Comparison of ENCODE assay signal across 13 cellular contexts in the genomic region with DNA sequence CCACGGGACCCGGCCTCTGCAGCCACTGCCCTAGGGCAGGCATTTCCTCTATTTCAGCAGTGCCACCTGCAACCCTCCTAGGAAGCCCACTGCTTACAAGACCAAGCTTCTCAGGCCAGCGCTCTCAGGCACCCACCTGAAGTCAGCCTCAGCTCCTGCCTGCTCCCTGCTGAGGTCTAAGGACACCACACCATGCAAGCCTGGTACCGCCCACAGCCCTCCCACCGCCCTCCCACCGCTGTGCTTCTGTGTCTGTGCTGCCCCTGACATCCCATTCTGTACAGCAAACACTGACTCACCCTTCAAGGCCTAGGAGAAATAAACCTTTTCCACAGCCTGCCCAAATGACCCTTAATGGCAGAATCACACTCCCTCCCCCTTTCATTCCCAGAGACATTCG. TPM values are rescaled to one million over a fixed set of nuclear protein-coding genes. Genes with fewer than 3 reads are reported as not detected.
A peak's percentile ranks its signal among the peaks of the same experiment; 100 is the strongest.
DNase-seq lines count a peak whose midpoint lies in the region; ATAC-seq and TF ChIP-seq lines count a peak whose summit lies in the region.
"Had no signal": no experiment of that assay in that cellular context is flagged by ENCODE, and none has a peak within 500 bp of the region (broad histone marks: within the 10 kb centered on the region; RNA-seq: fewer than 3 reads in every experiment).

No MANE protein-coding gene starts in this region.

- H3K27ac ChIP-seq in left ventricle myocardium inferior (replicated peaks), result peak overlapping the region; percentile 97
- peak overlapping the region; percentile 40 for H3K27ac ChIP-seq in hepatocyte
- H3K27ac ChIP-seq: pancreas had no signal

- H3K36me3 ChIP-seq in left ventricle myocardium inferior (peaks cover 41% of the 10 kb centered on the region), hepatocyte (replicated peaks; ENCODE audit: insufficient read depth, low read depth) (no peaks in the 10 kb centered on the region)

- H3K4me2 ChIP-seq in hepatocyte, result no peak overlapping the region

- peaks cover 55% of the 10 kb centered on the region for H3K79me2 ChIP-seq in hepatocyte

- H3K4me3 Mint-ChIP-seq in activated T-helper 17 cell treated with anti-CD3 and anti-CD28 coated beads, Interleukin-2, amount 50 U/mL, for 72 hours, result no peak overlapping the region
- H3K4me3 Mint-ChIP-seq in stimulated activated memory B cell treated with anti-CD40 and anti-IgM and Interleukin-4, amounts not matched to agents 10 μg/mL and 1 μg/mL and 100 μg/mL, for 72 hours, result no peak overlapping the region

- H3K4me3 ChIP-seq in left ventricle myocardium inferior (peak overlapping the region; percentile 88), hepatocyte (no peak overlapping the region)
- H3K4me3 ChIP-seq: HAP-1, pancreas had no signal

- peaks cover 54% of the 10 kb centered on the region for H3K36me3 Mint-ChIP-seq in activated T-helper 17 cell treated with anti-CD3 and anti-CD28 coated beads, Interleukin-2, amount 50 U/mL, for 72 hours (ENCODE audit: low read depth)
- H3K36me3 Mint-ChIP-seq in stimulated activated memory B cell treated with anti-CD40 and anti-IgM and Interleukin-4, amounts not matched to agents 10 μg/mL and 1 μg/mL and 100 μg/mL, for 72 hours, result peaks cover 38% of the 10 kb centered on the region

- peaks cover 12% of the 10 kb centered on the region for H3K4me1 Mint-ChIP-seq in activated T-helper 17 cell treated with anti-CD3 and anti-CD28 coated beads, Interleukin-2, amount 50 U/mL, for 72 hours
- peaks cover 50% of the 10 kb centered on the region for H3K4me1 Mint-ChIP-seq in stimulated activated memory B cell treated with anti-CD40 and anti-IgM and Interleukin-4, amounts not matched to agents 10 μg/mL and 1 μg/mL and 100 μg/mL, for 72 hours

- WGBS in hepatocyte (ENCODE audit: low lambda C conversion rate, missing lambda C conversion rate), result 71% methylated on average over 7 of the region's 7 CpGs

- no peaks in the 10 kb centered on the region for H3K9me3 Mint-ChIP-seq in activated T-helper 17 cell treated with anti-CD3 and anti-CD28 coated beads, Interleukin-2, amount 50 U/mL, for 72 hours
- no peaks in the 10 kb centered on the region for H3K9me3 Mint-ChIP-seq in stimulated activated memory B cell treated with anti-CD40 and anti-IgM and Interleukin-4, amounts not matched to agents 10 μg/mL and 1 μg/mL and 100 μg/mL, for 72 hours

- H3K27me3 ChIP-seq in left ventricle myocardium inferior (ENCODE audit: low read depth) (no peaks in the 10 kb centered on the region), hepatocyte (no peaks in the 10 kb centered on the region)
- H3K27me3 ChIP-seq: pancreas had no signal

- H3K4me1 ChIP-seq in left ventricle myocardium inferior, result peaks cover 61% of the 10 kb centered on the region
- H3K4me1 ChIP-seq in hepatocyte (ENCODE audit: insufficient read depth), result peaks cover 30% of the 10 kb centered on the region

- no peaks in the 10 kb centered on the region for H3K27me3 Mint-ChIP-seq in activated T-helper 17 cell treated with anti-CD3 and anti-CD28 coated beads, Interleukin-2, amount 50 U/mL, for 72 hours
- H3K27me3 Mint-ChIP-seq in stimulated activated memory B cell treated with anti-CD40 and anti-IgM and Interleukin-4, amounts not matched to agents 10 μg/mL and 1 μg/mL and 100 μg/mL, for 72 hours, result no peaks in the 10 kb centered on the region

- H3K9me3 ChIP-seq in left ventricle myocardium inferior (replicated peaks) (no peaks in the 10 kb centered on the region), hepatocyte (ENCODE audit: low read depth) (no peaks in the 10 kb centered on the region)
- H3K9me3 ChIP-seq: HAP-1, pancreas had no signal

- DNase-seq in left ventricle myocardium inferior (no peak), Right ventricle myocardium inferior (ENCODE audit: missing footprints) (no peak), hepatocyte (ENCODE audit: low spot score) (peak; percentile 72), NCI-H1092 (lab: John Stamatoyannopoulos, UW) (no peak), midbrain (lab: John Stamatoyannopoulos, UW) (no peak)
- DNase-seq: activated CD4-positive, CD25-positive, alpha-beta regulatory T cell treated with anti-CD3 and anti-CD28 coated beads, Interleukin-2, amount 50 U/mL, for 72 hours; NCI-H524; SIG-M5 had no signal

- H3K27ac Mint-ChIP-seq in activated T-helper 17 cell treated with anti-CD3 and anti-CD28 coated beads, Interleukin-2, amount 50 U/mL, for 72 hours, result peak overlapping the region; percentile 49
- peak overlapping the region; percentile 63 for H3K27ac Mint-ChIP-seq in stimulated activated memory B cell treated with anti-CD40 and anti-IgM and Interleukin-4, amounts not matched to agents 10 μg/mL and 1 μg/mL and 100 μg/mL, for 72 hours

- H4K20me1 ChIP-seq in hepatocyte (ENCODE audit: insufficient read depth, poor library complexity, severe bottlenecking), result peaks cover 47% of the 10 kb centered on the region

- no peak for ATAC-seq in Right ventricle myocardium inferior
- ATAC-seq in activated T-helper 17 cell treated with anti-CD3 and anti-CD28 coated beads, Interleukin-2, amount 50 U/mL, for 72 hours (replicated peaks), result no peak
- ATAC-seq in stimulated activated memory B cell treated with anti-CD40 and anti-IgM and Interleukin-4, amounts not matched to agents 10 μg/mL and 1 μg/mL and 100 μg/mL, for 72 hours, result no peak
- no peak for ATAC-seq in GM21367 (IDR thresholded peaks at IDR 0.05; ENCODE audit: unreplicated experiment)
- ATAC-seq: pancreas had no signal

- TF ChIP-seq CTCF in left ventricle myocardium inferior (IDR thresholded peaks at IDR 0.05; ENCODE audit: borderline replicate concordance), result no peak
- TF ChIP-seq CTCF in hepatocyte (IDR thresholded peaks at IDR 0.05; ENCODE audit: poor library complexity), result no peak

- no peak overlapping the region for H2AFZ ChIP-seq in hepatocyte

- intact Hi-C loops in left ventricle myocardium inferior (cut with micrococcal nuclease), result no loop called here
- intact Hi-C loops in Right ventricle myocardium inferior (cut with DNase I), result loop anchor here (5.0 kb wide), 1 partner anchor 288 kb away; no protein-coding TSS in a partner anchor

- no peaks in the 10 kb centered on the region for H3K9me2 ChIP-seq in hepatocyte (replicated peaks; ENCODE audit: insufficient read depth)

RNA-seq across cellular contexts. Expression of a gene that starts 6.3 kb away (rescaled TPM):
- total RNA-seq in left ventricle myocardium inferior, result 181 TPM
- 180 TPM for total RNA-seq in Right ventricle myocardium inferior
- total RNA-seq in activated T-helper 17 cell treated with anti-CD3 and anti-CD28 coated beads, Interleukin-2, amount 50 U/mL, for 72 hours, result 100 to 1,000 TPM in 1 of 2 donors, 10 to 100 TPM in 1; 49.5 to 122 TPM
- 28.7 and 45.5 TPM in 2 replicates for total RNA-seq in hepatocyte
- polyA plus RNA-seq in hepatocyte, result 50.2 and 54.4 TPM in 2 replicates

RNA-seq across cellular contexts. Expression of a gene that starts 44.2 kb away (rescaled TPM):
- 0.16 TPM for total RNA-seq in left ventricle myocardium inferior
- 0.16 TPM for total RNA-seq in Right ventricle myocardium inferior
- total RNA-seq in activated T-helper 17 cell treated with anti-CD3 and anti-CD28 coated beads, Interleukin-2, amount 50 U/mL, for 72 hours, result under 1 TPM in 1 of 2 donors, not detected in 1; 0.11 TPM
- total RNA-seq in hepatocyte, result 0.12 TPM in 1 of 2 replicates, not detected in the other
- 0.10 TPM in 1 of 2 replicates, not detected in the other for polyA plus RNA-seq in hepatocyte
